8 cellular contexts compared by ENCODE assay signal in the genomic region with DNA sequence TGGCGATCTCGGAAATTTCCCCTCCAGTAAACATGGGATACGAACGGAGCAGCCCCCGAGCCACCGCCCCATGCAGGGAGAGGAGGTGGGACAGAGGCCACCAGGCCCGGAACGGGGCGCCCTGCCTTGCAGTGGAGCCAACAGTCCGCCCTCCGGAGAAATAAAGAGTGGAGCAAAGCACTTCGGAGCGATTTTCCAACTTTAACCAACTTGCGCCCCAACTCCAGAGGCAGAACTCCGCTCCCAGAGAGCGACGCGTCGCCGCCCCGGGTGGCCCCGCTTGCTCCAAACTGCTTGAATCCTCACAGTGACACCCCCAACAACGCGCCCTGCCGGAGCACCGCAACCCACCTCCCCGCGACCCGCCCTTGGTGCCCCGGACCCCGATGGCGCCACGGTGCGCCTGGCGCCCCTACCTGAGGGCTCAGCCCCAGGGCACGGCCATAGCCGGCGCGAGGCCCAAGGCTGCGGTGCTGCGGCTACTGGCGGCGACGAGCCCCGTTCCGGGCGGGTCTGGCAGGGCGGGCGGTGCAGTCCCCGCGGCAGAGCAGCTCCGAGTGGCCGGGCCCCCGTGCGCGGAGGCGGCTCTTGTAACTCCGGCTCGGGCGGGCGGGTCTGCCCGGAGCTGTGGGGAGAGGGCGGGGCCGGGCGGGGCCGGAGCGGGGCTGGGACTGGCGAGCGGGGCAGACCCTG. TPM values are rescaled to one million over a fixed set of nuclear protein-coding genes. Genes with fewer than 3 reads are reported as not detected.
A peak's percentile ranks its signal among the peaks of the same experiment; 100 is the strongest.
DNase-seq lines count a peak whose midpoint lies in the region; ATAC-seq, FAIRE-seq and TF ChIP-seq lines count a peak whose summit lies in the region.

A gene with protein sequence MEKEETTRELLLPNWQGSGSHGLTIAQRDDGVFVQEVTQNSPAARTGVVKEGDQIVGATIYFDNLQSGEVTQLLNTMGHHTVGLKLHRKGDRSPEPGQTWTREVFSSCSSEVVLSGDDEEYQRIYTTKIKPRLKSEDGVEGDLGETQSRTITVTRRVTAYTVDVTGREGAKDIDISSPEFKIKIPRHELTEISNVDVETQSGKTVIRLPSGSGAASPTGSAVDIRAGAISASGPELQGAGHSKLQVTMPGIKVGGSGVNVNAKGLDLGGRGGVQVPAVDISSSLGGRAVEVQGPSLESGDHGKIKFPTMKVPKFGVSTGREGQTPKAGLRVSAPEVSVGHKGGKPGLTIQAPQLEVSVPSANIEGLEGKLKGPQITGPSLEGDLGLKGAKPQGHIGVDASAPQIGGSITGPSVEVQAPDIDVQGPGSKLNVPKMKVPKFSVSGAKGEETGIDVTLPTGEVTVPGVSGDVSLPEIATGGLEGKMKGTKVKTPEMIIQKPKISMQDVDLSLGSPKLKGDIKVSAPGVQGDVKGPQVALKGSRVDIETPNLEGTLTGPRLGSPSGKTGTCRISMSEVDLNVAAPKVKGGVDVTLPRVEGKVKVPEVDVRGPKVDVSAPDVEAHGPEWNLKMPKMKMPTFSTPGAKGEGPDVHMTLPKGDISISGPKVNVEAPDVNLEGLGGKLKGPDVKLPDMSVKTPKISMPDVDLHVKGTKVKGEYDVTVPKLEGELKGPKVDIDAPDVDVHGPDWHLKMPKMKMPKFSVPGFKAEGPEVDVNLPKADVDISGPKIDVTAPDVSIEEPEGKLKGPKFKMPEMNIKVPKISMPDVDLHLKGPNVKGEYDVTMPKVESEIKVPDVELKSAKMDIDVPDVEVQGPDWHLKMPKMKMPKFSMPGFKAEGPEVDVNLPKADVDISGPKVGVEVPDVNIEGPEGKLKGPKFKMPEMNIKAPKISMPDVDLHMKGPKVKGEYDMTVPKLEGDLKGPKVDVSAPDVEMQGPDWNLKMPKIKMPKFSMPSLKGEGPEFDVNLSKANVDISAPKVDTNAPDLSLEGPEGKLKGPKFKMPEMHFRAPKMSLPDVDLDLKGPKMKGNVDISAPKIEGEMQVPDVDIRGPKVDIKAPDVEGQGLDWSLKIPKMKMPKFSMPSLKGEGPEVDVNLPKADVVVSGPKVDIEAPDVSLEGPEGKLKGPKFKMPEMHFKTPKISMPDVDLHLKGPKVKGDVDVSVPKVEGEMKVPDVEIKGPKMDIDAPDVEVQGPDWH (N-terminal part only) (minus strand): TSS at position 563 of the 693 bp plus-strand sequence. CDS start 10,708 bp downstream, outside the sequence.

- FAIRE-seq in GM12878 (lab: Jason Lieb, UNC), result no peak

- CTCF ChIA-PET in CD4-positive, alpha-beta memory T cell (lab: Charles Lee; ENCODE audit: partially characterized antibody), result interaction anchor here (1.0 to 5.1 kb wide), 5 partner anchors 9 to 122 kb away, joined by 5 to 24 read pairs (median 9); no protein-coding TSS in a partner anchor
- CTCF ChIA-PET in GM12878 (lab: Yijun Ruan, JAX), result interaction anchor here (0.7 to 1.3 kb wide), 2 partner anchors 11 to 24 kb away, joined by 3 to 8 read pairs; no protein-coding TSS in a partner anchor

- H4K20me1 ChIP-seq in GM12878 (ENCODE audit: control insufficient read depth, insufficient read depth), result no peaks in the 10 kb centered on the region; the same call in 1 of the 2 replicates

- H2AFZ ChIP-seq in GM12878 (ENCODE audit: control insufficient read depth, low read depth, low read length), result peak within 1 kb of the TSS; percentile 15; the same call in 1 of the 2 replicates

- DNase-seq in CD4-positive, alpha-beta memory T cell, result peak; percentile 74 to 78 (median 77)
- DNase-seq in GM12878 (ENCODE audit: low read depth, low spot score), result no peak
- DNase-seq in hepatic stellate cell (ENCODE audit: low spot score), result peak; percentile 82
- DNase-seq in retinal pigment epithelial cell (ENCODE audit: low read depth), result no peak

- H3K79me2 ChIP-seq in GM12878 (ENCODE audit: control insufficient read depth, insufficient read depth, low read length), result peaks cover 43% of the 10 kb centered on the region

- intact Hi-C loops in CD4-positive, alpha-beta memory T cell (cut with micrococcal nuclease), result loop anchor here (1.0 kb wide), 1 partner anchor 10 kb away; no protein-coding TSS in a partner anchor
- intact Hi-C loops in T-helper 1 cell treated with Interleukin-12 subunit alpha and Interleukin-12 subunit beta and Interleukin-4 antibody, amounts not matched to agents 30 ng/mL and 1 ng/mL, for 36 hours (cut with micrococcal nuclease), result loop anchor here (1.0 kb wide), 1 partner anchor 10 kb away; no protein-coding TSS in a partner anchor
- intact Hi-C loops in GM12878 (cut with micrococcal nuclease; ENCODE audit: unreplicated experiment), result no loop called here

- H3K36me3 Mint-ChIP-seq in CD4-positive, alpha-beta memory T cell, result peaks cover 6 to 41% of the 10 kb centered on the region in 2 donors

- peak within 1 kb of the TSS; percentile 42 for H3K9ac ChIP-seq in GM12878 (ENCODE audit: control insufficient read depth, insufficient read depth, low read length)

- no peaks in the 10 kb centered on the region for H3K9me3 Mint-ChIP-seq in CD4-positive, alpha-beta memory T cell

- H3K4me1 Mint-ChIP-seq in CD4-positive, alpha-beta memory T cell, result peaks cover 43 to 85% (median 59%) of the 10 kb centered on the region in 4 donors

- H3K4me2 ChIP-seq in GM12878 (ENCODE audit: control insufficient read depth, insufficient read depth), result peak within 1 kb of the TSS; percentile 97

- no peak for TF ChIP-seq RAD21 in GM12878 (IDR thresholded peaks at IDR 0.05; ENCODE audit: insufficient read depth, low read depth, low read length)

- no peaks in the 10 kb centered on the region for H3K36me3 ChIP-seq in CD4-positive, alpha-beta memory T cell (ENCODE audit: insufficient read depth, low read length)
- H3K36me3 ChIP-seq in GM12878 (ENCODE audit: control insufficient read depth in 2 of 2, insufficient read depth in 2 of 2, low read length in 1 of 2), result no peaks in the 10 kb centered on the region

- H3K27ac ChIP-seq in CD4-positive, alpha-beta memory T cell (ENCODE audit: low read depth, low read length), result peak within 1 kb of the TSS; percentile 97
- 0 out of 2 replicates have a peak within 1 kb of the TSS, but pooled peaks have one; percentile 65 for H3K27ac ChIP-seq in GM12878 (ENCODE audit: control insufficient read depth, insufficient read depth)

- in situ Hi-C loops in GM12878 (cut with MboI), result no loop called here

- ATAC-seq in HG03045 (IDR thresholded peaks at IDR 0.05; ENCODE audit: unreplicated experiment), result peak; percentile 33
- peak; percentile 65 for ATAC-seq in GM12878
- no peak for ATAC-seq in HG02840 (IDR thresholded peaks at IDR 0.05; ENCODE audit: low FRiP score, unreplicated experiment)
- ATAC-seq in GM19023 (IDR thresholded peaks at IDR 0.05; ENCODE audit: unreplicated experiment), result no peak

- peak; percentile 78 for TF ChIP-seq POLR2A in GM12878 (IDR thresholded peaks at IDR 0.05; ENCODE audit: low read depth, low read length)

- RAD21 ChIA-PET in GM12878 (lab: Charles Lee; ENCODE audit: unreplicated experiment), result interaction anchor here (0.8 to 9.1 kb wide), 5 partner anchors 10 to 121 kb away, joined by 3 to 313 read pairs (median 4); partner anchors contain the start of gene EEF1G

- peak within 1 kb of the TSS; percentile 97 to 99 (median 98) for H3K27ac Mint-ChIP-seq in CD4-positive, alpha-beta memory T cell

- SMC1A ChIA-PET in GM12878 (lab: Charles Lee; ENCODE audit: uncharacterized antibody, unreplicated experiment), result interaction anchor here (1.5 kb wide), 1 partner anchor 11 kb away, joined by 5 read pairs; no protein-coding TSS in a partner anchor

- WGBS in GM12878 (ENCODE audit: insufficient coverage, insufficient replicate concordance, low lambda C conversion rate, missing lambda C conversion rate), result 2% methylated on average over 43 of the region's 69 CpGs

- H3K27me3 Mint-ChIP-seq in CD4-positive, alpha-beta memory T cell, result no peaks in the 10 kb centered on the region

- POLR2A ChIA-PET in CD4-positive, alpha-beta memory T cell (lab: Charles Lee; ENCODE audit: partially characterized antibody), result interaction anchor here (0.7 to 16.0 kb wide), 14 partner anchors 9 to 309 kb away, joined by 3 to 751 read pairs (median 4); partner anchors contain the start of genes C11orf98, CSKMT, EEF1G and LBHD1
- POLR2A ChIA-PET in GM12878 (lab: Charles Lee), result interaction anchor here (10.3 kb wide), 1 partner anchor 10 kb away, joined by 188 read pairs; no protein-coding TSS in a partner anchor

- H3K4me3 Mint-ChIP-seq in CD4-positive, alpha-beta memory T cell, result peak within 1 kb of the TSS; percentile 97 to 99 (median 98)

- peak within 1 kb of the TSS; percentile 91 to 94 for H3K4me3 ChIP-seq in CD4-positive, alpha-beta memory T cell (ENCODE audit: low read length in 2 of 2)
- H3K4me3 ChIP-seq in GM12878, result peak within 1 kb of the TSS; percentile 84
- H3K4me3 ChIP-seq in retinal pigment epithelial cell (ENCODE audit: low read length), result peak within 1 kb of the TSS; percentile 86

- no peaks in the 10 kb centered on the region for H3K9me3 ChIP-seq in CD4-positive, alpha-beta memory T cell (ENCODE audit: control insufficient read depth in 1 of 2, low read length in 2 of 2)
- H3K9me3 ChIP-seq in GM12878 (replicated peaks; ENCODE audit: control insufficient read depth, insufficient read depth, low read length), result no peaks in the 10 kb centered on the region

- TF ChIP-seq EP300 in GM12878 (IDR thresholded peaks at IDR 0.05; ENCODE audit: borderline replicate concordance in 1 of 2, control insufficient read depth in 1 of 2, low read depth in 2 of 2, low read length in 2 of 2), result no peak

- TF ChIP-seq CTCF in GM12878 (IDR thresholded peaks at IDR 0.05 in 2 of 3, conservative IDR thresholded peaks at IDR 0.05 in 1 of 3; ENCODE audit: control insufficient read depth in 2 of 3, extremely low read depth in 1 of 3, insufficient read depth in 1 of 3, low read depth in 3 of 3, low read length in 3 of 3) (0 out of 6 replicates have a peak, but pooled peaks of 1 of the 3 experiments have one; percentile 2), retinal pigment epithelial cell (conservative IDR thresholded peaks at IDR 0.05; ENCODE audit: low read depth, low read length) (no peak)

- peaks cover 70% of the 10 kb centered on the region for H3K4me1 ChIP-seq in CD4-positive, alpha-beta memory T cell (ENCODE audit: insufficient read depth, low read length)
- peaks cover 57% of the 10 kb centered on the region for H3K4me1 ChIP-seq in GM12878 (ENCODE audit: control insufficient read depth, insufficient read depth, low read length)

- no peaks in the 10 kb centered on the region for H3K27me3 ChIP-seq in CD4-positive, alpha-beta memory T cell (ENCODE audit: insufficient read depth, low read length)
- no peaks in the 10 kb centered on the region; a peak in 2 of 4 replicates for H3K27me3 ChIP-seq in GM12878 (replicated peaks in 1 of 2; ENCODE audit: control insufficient read depth in 2 of 2, insufficient read depth in 2 of 2, low read length in 1 of 2)

- no TSS peak for BruUV-seq in GM12878 (replicated peaks; lab: Mats Ljungman, UMichigan)

RNA-seq across cellular contexts. Expression of the gene that starts here (rescaled TPM):
- 100 to 1,000 TPM; 559 to 573 TPM for total RNA-seq in CD4-positive, alpha-beta memory T cell
- 100 to 1,000 TPM in 1 of 2 donors, 10 to 100 TPM in 1; 23.5 to 186 TPM for polyA plus RNA-seq in CD4-positive, alpha-beta memory T cell
- total RNA-seq in T-helper 1 cell treated with Interleukin-12 subunit alpha and Interleukin-12 subunit beta and Interleukin-4 antibody, amounts not matched to agents 30 ng/mL and 1 ng/mL, for 36 hours, result 359 and 362 TPM in 2 replicates
- 162 and 186 TPM in 2 replicates for total RNA-seq in GM12878 (2013; cell fraction: nucleolus; rRNA removed)
- total RNA-seq in GM12878 (2014; rRNA removed) (44.4 and 46.6 TPM in 2 replicates), GM12878 (2014; rRNA removed; fragmentation: Illumina TruSeq; extraction: Trizol) (43.5 and 49.6 TPM in 2 replicates), GM12878 (2021) (90.0 and 90.3 TPM in 2 replicates)
- 6.6 TPM for polyA plus RNA-seq in GM12878 (2011; ENCODE audit: low read depth)
- polyA plus RNA-seq in GM12878 (2011; rRNA removed) (12.7 and 16.1 TPM in 2 replicates), GM12878 (2014; fragmentation: Illumina TruSeq; extraction: Trizol) (42.3 and 53.4 TPM in 2 replicates), GM12878 (2014; fragmentation: Nextera tagmentation; extraction: Ambion mirVana) (1 to 10 TPM in 1 of 2 experiments, under 1 TPM in 1; 0.76 to 1.2 TPM), GM12878 (2014; rRNA removed) (22.5 and 23.5 TPM in 2 replicates), GM12878 (2016; fragmentation: Nextera tagmentation; extraction: Ambion mirVana) (10 to 100 TPM; 11.8 to 16.4 TPM)
- 8.2 and 13.2 TPM in 2 replicates for polyA plus RNA-seq in GM12878 (2011; cell fraction: cytosol; rRNA removed)
- polyA plus RNA-seq in GM12878 (2011; cell fraction: nucleus; rRNA removed), result 28.2 and 31.7 TPM in 2 replicates
- polyA plus RNA-seq in GM12878 (2012), result 8.0 and 14.1 TPM in 2 replicates
- 41.7 and 48.2 TPM in 2 replicates for polyA minus RNA-seq in GM12878 (2011; rRNA and poly(A)+ RNA removed)
- polyA minus RNA-seq in GM12878 (2011; cell fraction: cytosol; rRNA and poly(A)+ RNA removed), result 26.6 and 27.7 TPM in 2 replicates
- polyA minus RNA-seq in GM12878 (2011; cell fraction: nucleus; rRNA and poly(A)+ RNA removed), result 15.3 and 15.4 TPM in 2 replicates

Comparison
In these comparisons a context has a peak if more than half of its experiments do, and no peak if none do; other contexts are left out.
1. DNase-seq: peak in CD4-positive, alpha-beta memory T cell (5 of 5) and hepatic stellate cell (single experiment); none in GM12878 (single experiment) and retinal pigment epithelial cell (single experiment).
2. ATAC-seq: peak in HG03045 (single experiment) and GM12878 (single experiment); none in HG02840 (single experiment) and GM19023 (single experiment).
3. Peak in every context shown above with its lines, with median percentiles within 50 percentile points of each other: H3K4me3 ChIP-seq.